ENCODE assay signal across 12 cellular contexts in genomic region chr15:59222106-59222505, GRCh38.
DNase-seq lines count a peak whose midpoint lies in the region; ATAC-seq and TF ChIP-seq lines count a peak whose summit lies in the region.
"Had no signal": no experiment of that assay in that cellular context is flagged by ENCODE, and none has a peak within 500 bp of the region (broad histone marks: within the 10 kb centered on the region; RNA-seq: fewer than 3 reads in every experiment).

No MANE protein-coding gene starts in this region.

- no peaks in the 10 kb centered on the region for H3K4me1 Mint-ChIP-seq in stimulated activated memory B cell treated with anti-CD40 and anti-IgM and Interleukin-4, amounts not matched to agents 10 μg/mL and 1 μg/mL and 100 μg/mL, for 72 hours

- no peak overlapping the region for H3K27ac Mint-ChIP-seq in stimulated activated memory B cell treated with anti-CD40 and anti-IgM and Interleukin-4, amounts not matched to agents 10 μg/mL and 1 μg/mL and 100 μg/mL, for 72 hours
- H3K27ac Mint-ChIP-seq: activated naive CD8-positive, alpha-beta T cell treated with anti-CD3 and anti-CD28 coated beads, Interleukin-2, amount 10 ng/mL, durations not matched to agents 7 days and 5 days had no signal

- ATAC-seq in stimulated activated memory B cell treated with anti-CD40 and anti-IgM and Interleukin-4, amounts not matched to agents 10 μg/mL and 1 μg/mL and 100 μg/mL, for 72 hours: no peak

- no peak for TF ChIP-seq CTCF in coronary artery (IDR thresholded peaks at IDR 0.05)

- H3K4me3 ChIP-seq in coronary artery: no peak overlapping the region

- peak overlapping the region; percentile 59 to 73 for H3K27ac ChIP-seq in coronary artery
- H3K27ac ChIP-seq: HL-60 had no signal

- no peak overlapping the region for H3K4me3 Mint-ChIP-seq in stimulated activated memory B cell treated with anti-CD40 and anti-IgM and Interleukin-4, amounts not matched to agents 10 μg/mL and 1 μg/mL and 100 μg/mL, for 72 hours
- H3K4me3 Mint-ChIP-seq: activated naive CD8-positive, alpha-beta T cell treated with anti-CD3 and anti-CD28 coated beads, Interleukin-2, amount 10 ng/mL, durations not matched to agents 7 days and 5 days had no signal

- DNase-seq in AG20443 (ENCODE audit: low spot score) (peak; percentile 77), NCI-H226 (peak; percentile 84), coronary artery (ENCODE audit: low spot score) (no peak), non-pigmented ciliary epithelial cell (ENCODE audit: low read depth) (peak; percentile 73), HuH-7.5 (ENCODE audit: low spot score) (no peak), NCI-H526 (lab: John Stamatoyannopoulos, UW) (no peak)
- DNase-seq in stimulated activated CD4-positive, alpha-beta T cell treated with anti-CD3 and anti-CD28 coated beads, Interleukin-15, amount 100 ng/mL, for 24 hours: no peak
- DNase-seq: activated naive CD8-positive, alpha-beta T cell treated with anti-CD3 and anti-CD28 coated beads, Interleukin-2, amount 10 ng/mL, durations not matched to agents 7 days and 5 days; NCI-H1092 treated with DMSO at 0.1 percent for 48 hours; stimulated activated CD4-positive, alpha-beta T cell treated with anti-CD3 and anti-CD28 coated beads, Interleukin-2, amount 100 ng/mL, for 48 hours had no signal

- no peaks in the 10 kb centered on the region for H3K27me3 Mint-ChIP-seq in stimulated activated memory B cell treated with anti-CD40 and anti-IgM and Interleukin-4, amounts not matched to agents 10 μg/mL and 1 μg/mL and 100 μg/mL, for 72 hours
- H3K27me3 Mint-ChIP-seq: activated naive CD8-positive, alpha-beta T cell treated with anti-CD3 and anti-CD28 coated beads, Interleukin-2, amount 10 ng/mL, durations not matched to agents 7 days and 5 days had no signal

- peaks cover 63% of the 10 kb centered on the region for H3K36me3 Mint-ChIP-seq in stimulated activated memory B cell treated with anti-CD40 and anti-IgM and Interleukin-4, amounts not matched to agents 10 μg/mL and 1 μg/mL and 100 μg/mL, for 72 hours

- H3K9me3 Mint-ChIP-seq in stimulated activated memory B cell treated with anti-CD40 and anti-IgM and Interleukin-4, amounts not matched to agents 10 μg/mL and 1 μg/mL and 100 μg/mL, for 72 hours: no peaks in the 10 kb centered on the region
- H3K9me3 Mint-ChIP-seq: activated naive CD8-positive, alpha-beta T cell treated with anti-CD3 and anti-CD28 coated beads, Interleukin-2, amount 10 ng/mL, durations not matched to agents 7 days and 5 days had no signal

Comparison
In these comparisons a context has a peak if more than half of its experiments do, and no peak if none do; other contexts are left out.
1. DNase-seq: peak in AG20443 (single experiment), NCI-H226 (single experiment) and non-pigmented ciliary epithelial cell (single experiment); none in coronary artery (single experiment), HuH-7.5 (single experiment), stimulated activated CD4-positive, alpha-beta T cell treated with anti-CD3 and anti-CD28 coated beads, Interleukin-15, amount 100 ng/mL, for 24 hours (single experiment) and NCI-H526 (0 of 2).